Comparison of ENCODE assay signal across 8 cellular contexts in the genomic region with DNA sequence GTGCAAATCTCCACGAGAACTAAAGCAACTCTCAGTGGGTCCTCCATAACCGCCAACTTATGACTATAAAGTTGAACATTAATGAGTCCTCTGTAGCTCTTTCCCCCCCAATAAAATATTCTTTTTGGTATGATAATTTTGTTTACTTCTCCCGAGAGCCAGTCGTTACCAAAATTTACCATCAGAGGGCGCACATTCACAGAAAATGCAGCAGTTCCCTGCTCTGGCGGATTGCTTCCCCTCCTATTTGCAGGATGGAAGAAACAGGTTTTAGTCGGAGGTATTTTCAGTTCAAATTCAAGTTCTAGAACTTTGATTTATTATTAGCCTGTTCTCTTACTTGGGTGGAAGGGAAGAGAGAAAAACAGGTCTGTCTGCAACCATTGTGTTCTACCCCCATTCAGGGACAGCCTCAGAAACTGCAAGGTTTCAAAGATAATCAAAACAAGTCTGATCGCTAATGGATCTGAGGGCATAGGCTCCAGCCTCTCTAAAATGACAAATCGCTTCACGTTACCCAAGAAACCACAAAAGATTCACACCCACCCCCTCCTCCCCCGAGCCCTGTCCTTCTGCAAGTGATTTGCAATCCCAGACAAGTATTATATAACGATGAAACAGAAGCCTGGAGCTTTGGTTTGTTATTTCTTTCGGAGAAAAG.
DNase-seq lines count a peak whose midpoint lies in the region; ATAC-seq and FAIRE-seq lines count a peak whose summit lies in the region.

No MANE protein-coding gene starts in this region.

- no peak for ATAC-seq in GM21447 (IDR thresholded peaks at IDR 0.05; ENCODE audit: unreplicated experiment)

- in situ Hi-C loops in T47D (cut with HindIII; ENCODE audit: low pct_unique_long_range_greater_than_20kb, low sequenced_read_pairs): no loop called here

- DNase-seq in AG20443 (ENCODE audit: low spot score) (peak; percentile 39), GM19239 (ENCODE audit: insufficient read length, low spot score) (no peak), NCI-H187 treated with DMSO at 0.1 percent for 48 hours (lab: John Stamatoyannopoulos, UW) (peak; percentile 34), UCSD-AML1 (lab: John Stamatoyannopoulos, UW; ENCODE audit: unreplicated experiment) (peak; percentile 13), T47D (ENCODE audit: low read depth in 1 of 2, low spot score in 1 of 2) (peak; percentile 11 to 64), islet precursor cell (peak; percentile 64)
- peak; percentile 60 to 64 for DNase-seq in stimulated activated CD4-positive, alpha-beta T cell treated with anti-CD3 and anti-CD28 coated beads, Interleukin-2, amount 100 ng/mL, for 24 hours

- peak; percentile 99 for FAIRE-seq in GM19239 (lab: Jason Lieb, UNC)
